8 cellular contexts compared by ENCODE assay signal in genomic region chr4:106201373-106201772, GRCh38.
DNase-seq lines count a peak whose midpoint lies in the region; ATAC-seq, FAIRE-seq and TF ChIP-seq lines count a peak whose summit lies in the region.

No MANE protein-coding gene starts in this region.

- H3K4me2 ChIP-seq in keratinocyte (ENCODE audit: control insufficient read depth, extremely low read depth, insufficient read depth, low read depth, low read length) = no peak overlapping the region

- peak; percentile 74 for TF ChIP-seq CTCF in C4-2B (conservative IDR thresholded peaks at IDR 0.05)
- TF ChIP-seq CTCF in HEK293 (tag by site-specific recombination; IDR thresholded peaks at IDR 0.05) = 0 out of 2 replicates have a peak, but pooled peaks have one; percentile 12
- TF ChIP-seq CTCF in keratinocyte (optimal IDR thresholded peaks at IDR 0.05 in 1 of 3, IDR thresholded peaks at IDR 0.05 in 1 of 3, conservative IDR thresholded peaks at IDR 0.05 in 1 of 3; ENCODE audit: extremely low read depth in 1 of 3, insufficient read depth in 2 of 3, low read length in 3 of 3) = no peak
- TF ChIP-seq CTCF in uterus (IDR thresholded peaks at IDR 0.05) = peak in 2 of 4 experiments; percentile 11 to 17
- TF ChIP-seq CTCF in GM20000 (IDR thresholded peaks at IDR 0.05; ENCODE audit: extremely low read depth, missing control alignments) = no peak

- no peaks in the 10 kb centered on the region for H3K9me3 Mint-ChIP-seq in activated CD4-positive, alpha-beta T cell treated with anti-CD3 and anti-CD28 coated beads, Interleukin-2, amount 10 ng/mL, durations not matched to agents 7 days and 5 days

- H3K9me3 ChIP-seq in HEK293 (ENCODE audit: control insufficient read depth, insufficient read depth, low read depth, low read length) (no peaks in the 10 kb centered on the region), keratinocyte (ENCODE audit: control insufficient read depth, low read depth, low read length) (no peaks in the 10 kb centered on the region), uterus (no peaks in the 10 kb centered on the region)

- H3K4me1 ChIP-seq in HEK293 (ENCODE audit: control insufficient read depth, insufficient read depth, low read length) (no peaks in the 10 kb centered on the region), keratinocyte (ENCODE audit: control insufficient read depth, extremely low read depth, insufficient read depth, low read length) (no peaks in the 10 kb centered on the region), uterus (no peaks in the 10 kb centered on the region)

- no peaks in the 10 kb centered on the region for H4K20me1 ChIP-seq in keratinocyte (ENCODE audit: control insufficient read depth, extremely low read depth, insufficient read depth, low read length)

- peak; percentile 43 for FAIRE-seq in keratinocyte (lab: Jason Lieb, UNC)

- CTCF ChIA-PET in HEK293 (lab: Yijun Ruan, JAX) = interaction anchor here (0.6 to 0.8 kb wide), 8 partner anchors 271 to 897 kb away, joined by 3 to 5 read pairs (median 3); no protein-coding TSS in a partner anchor
- CTCF ChIA-PET in activated CD4-positive, alpha-beta T cell treated with anti-CD3 and anti-CD28 coated beads, Interleukin-2, amount 10 ng/mL, durations not matched to agents 7 days and 5 days (lab: Charles Lee) = no interaction called here

- no peaks in the 10 kb centered on the region for H3K27me3 Mint-ChIP-seq in activated CD4-positive, alpha-beta T cell treated with anti-CD3 and anti-CD28 coated beads, Interleukin-2, amount 10 ng/mL, durations not matched to agents 7 days and 5 days

- no peak overlapping the region for H3K4me3 Mint-ChIP-seq in activated CD4-positive, alpha-beta T cell treated with anti-CD3 and anti-CD28 coated beads, Interleukin-2, amount 10 ng/mL, durations not matched to agents 7 days and 5 days

- intact Hi-C loops in uterus (cut with DNase I; ENCODE audit: low total_unique reads) = no loop called here

- H3K27ac ChIP-seq in C4-2B (no peak overlapping the region), HEK293 (ENCODE audit: extremely low read depth, low read depth, low read length) (no peak overlapping the region), keratinocyte (ENCODE audit: control insufficient read depth, insufficient read depth, low read length) (no peak overlapping the region), uterus (no peak overlapping the region)

- H3K9me1 ChIP-seq in keratinocyte (ENCODE audit: control insufficient read depth, extremely low read depth, insufficient read depth, low read length) = no peaks in the 10 kb centered on the region

- ATAC-seq in SK-N-SH treated with all-trans-retinoic acid at 6 μM for 48 hours (peak; percentile 88), HG03025 (IDR thresholded peaks at IDR 0.05; ENCODE audit: low FRiP score, unreplicated experiment) (no peak)

- H3K27me3 ChIP-seq in keratinocyte (ENCODE audit: control insufficient read depth, extremely low read depth, insufficient read depth, low read length) (no peaks in the 10 kb centered on the region), uterus (no peaks in the 10 kb centered on the region)

- POLR2A ChIA-PET in HEK293 (lab: Yijun Ruan, JAX) = no interaction called here
- POLR2A ChIA-PET in activated CD4-positive, alpha-beta T cell treated with anti-CD3 and anti-CD28 coated beads, Interleukin-2, amount 10 ng/mL, durations not matched to agents 7 days and 5 days (lab: Charles Lee) = no interaction called here

- dilution Hi-C loops in keratinocyte (cut with MboI; ENCODE audit: extremely low pct_ligation_motif_present, low sequenced_read_pairs) = no loop called here

- no peaks in the 10 kb centered on the region for H3K79me2 ChIP-seq in keratinocyte (ENCODE audit: control insufficient read depth, insufficient read depth, low read length)

- H3K4me1 Mint-ChIP-seq in activated CD4-positive, alpha-beta T cell treated with anti-CD3 and anti-CD28 coated beads, Interleukin-2, amount 10 ng/mL, durations not matched to agents 7 days and 5 days = no peaks in the 10 kb centered on the region

- no peak overlapping the region for H3K27ac Mint-ChIP-seq in activated CD4-positive, alpha-beta T cell treated with anti-CD3 and anti-CD28 coated beads, Interleukin-2, amount 10 ng/mL, durations not matched to agents 7 days and 5 days

- no peaks in the 10 kb centered on the region for H3K36me3 ChIP-seq in HEK293 (ENCODE audit: control insufficient read depth in 2 of 2, insufficient read depth in 1 of 2, low read length in 2 of 2)
- no peaks in the 10 kb centered on the region for H3K36me3 ChIP-seq in keratinocyte (ENCODE audit: control insufficient read depth in 2 of 2, extremely low read depth in 1 of 2, insufficient read depth in 2 of 2, low read length in 2 of 2)
- H3K36me3 ChIP-seq in uterus = no peaks in the 10 kb centered on the region

- TF ChIP-seq POLR2A in uterus (IDR thresholded peaks at IDR 0.05) = no peak

- H3K9ac ChIP-seq in keratinocyte (ENCODE audit: control insufficient read depth, extremely low read depth, insufficient read depth, low read length) = no peak overlapping the region

- no peak overlapping the region for H2AFZ ChIP-seq in keratinocyte (ENCODE audit: control insufficient read depth, low read length)

- DNase-seq in keratinocyte (ENCODE audit: low read depth, low spot score) = no peak
- no peak for DNase-seq in uterus
- DNase-seq in GM20000 (ENCODE audit: low spot score) = no peak
- no peak for DNase-seq in activated CD4-positive, alpha-beta T cell treated with anti-CD3 and anti-CD28 coated beads, Interleukin-2, amount 10 ng/mL, durations not matched to agents 7 days and 5 days

- no peak overlapping the region for H3K4me3 ChIP-seq in HEK293 (ENCODE audit: low read depth, low read length)
- no peak overlapping the region for H3K4me3 ChIP-seq in keratinocyte (ENCODE audit: control insufficient read depth in 2 of 3, extremely low read depth in 1 of 3, insufficient read depth in 2 of 3, low read depth in 1 of 3, low read length in 3 of 3)
- H3K4me3 ChIP-seq in uterus = no peak overlapping the region

- peaks cover 4% of the 10 kb centered on the region for H3K36me3 Mint-ChIP-seq in activated CD4-positive, alpha-beta T cell treated with anti-CD3 and anti-CD28 coated beads, Interleukin-2, amount 10 ng/mL, durations not matched to agents 7 days and 5 days (ENCODE audit: low read depth)

TF ChIP-seq in HEK293, 187 proteins besides CTCF, POLR2A, EP300 and RAD21:
- TF ChIP-seq, protein P1, sequence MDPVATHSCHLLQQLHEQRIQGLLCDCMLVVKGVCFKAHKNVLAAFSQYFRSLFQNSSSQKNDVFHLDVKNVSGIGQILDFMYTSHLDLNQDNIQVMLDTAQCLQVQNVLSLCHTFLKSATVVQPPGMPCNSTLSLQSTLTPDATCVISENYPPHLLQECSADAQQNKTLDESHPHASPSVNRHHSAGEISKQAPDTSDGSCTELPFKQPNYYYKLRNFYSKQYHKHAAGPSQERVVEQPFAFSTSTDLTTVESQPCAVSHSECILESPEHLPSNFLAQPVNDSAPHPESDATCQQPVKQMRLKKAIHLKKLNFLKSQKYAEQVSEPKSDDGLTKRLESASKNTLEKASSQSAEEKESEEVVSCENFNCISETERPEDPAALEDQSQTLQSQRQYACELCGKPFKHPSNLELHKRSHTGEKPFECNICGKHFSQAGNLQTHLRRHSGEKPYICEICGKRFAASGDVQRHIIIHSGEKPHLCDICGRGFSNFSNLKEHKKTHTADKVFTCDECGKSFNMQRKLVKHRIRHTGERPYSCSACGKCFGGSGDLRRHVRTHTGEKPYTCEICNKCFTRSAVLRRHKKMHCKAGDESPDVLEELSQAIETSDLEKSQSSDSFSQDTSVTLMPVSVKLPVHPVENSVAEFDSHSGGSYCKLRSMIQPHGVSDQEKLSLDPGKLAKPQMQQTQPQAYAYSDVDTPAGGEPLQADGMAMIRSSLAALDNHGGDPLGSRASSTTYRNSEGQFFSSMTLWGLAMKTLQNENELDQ (tag by site-specific recombination; IDR thresholded peaks at IDR 0.05; ENCODE audit: low read depth) = no peak
- TF ChIP-seq ZNF214 (tag by site-specific recombination; IDR thresholded peaks at IDR 0.05; ENCODE audit: borderline replicate concordance) (no peak), RBAK (tag by site-specific recombination; IDR thresholded peaks at IDR 0.05) (no peak), ZNF16 (tag by site-specific recombination; IDR thresholded peaks at IDR 0.05; ENCODE audit: low read depth) (no peak), ZNF239 (tag by site-specific recombination; IDR thresholded peaks at IDR 0.05) (no peak), SP3 (tag by site-specific recombination; IDR thresholded peaks at IDR 0.05) (no peak), ZNF112 (tag by site-specific recombination; IDR thresholded peaks at IDR 0.05) (no peak), ZNF654 (tag by site-specific recombination; IDR thresholded peaks at IDR 0.05; ENCODE audit: low read depth) (peak; percentile 37)

TF ChIP-seq in SK-N-SH treated with all-trans-retinoic acid at 6 μM for 48 hours, 23 proteins besides CTCF, POLR2A, EP300 and RAD21 (continues in another document):
- no peak for TF ChIP-seq ZNF565 (CRISPR knock-in tag; conservative IDR thresholded peaks at IDR 0.05; ENCODE audit: low read depth)
- TF ChIP-seq OSR1 (CRISPR knock-in tag; IDR thresholded peaks at IDR 0.05) = no peak
- TF ChIP-seq ZNF70 (CRISPR knock-in tag; IDR thresholded peaks at IDR 0.05) = no peak
- no peak for TF ChIP-seq BACH2 (CRISPR knock-in tag; IDR thresholded peaks at IDR 0.05; ENCODE audit: borderline replicate concordance)
- TF ChIP-seq ZC3H10 (CRISPR knock-in tag; IDR thresholded peaks at IDR 0.05) = no peak
- no peak for TF ChIP-seq TOX (CRISPR knock-in tag; IDR thresholded peaks at IDR 0.05; ENCODE audit: borderline replicate concordance)
- no peak for TF ChIP-seq ESRRG (CRISPR knock-in tag; IDR thresholded peaks at IDR 0.05)
- no peak for TF ChIP-seq GLIS3 (CRISPR knock-in tag; IDR thresholded peaks at IDR 0.05)
- TF ChIP-seq, protein P2, sequence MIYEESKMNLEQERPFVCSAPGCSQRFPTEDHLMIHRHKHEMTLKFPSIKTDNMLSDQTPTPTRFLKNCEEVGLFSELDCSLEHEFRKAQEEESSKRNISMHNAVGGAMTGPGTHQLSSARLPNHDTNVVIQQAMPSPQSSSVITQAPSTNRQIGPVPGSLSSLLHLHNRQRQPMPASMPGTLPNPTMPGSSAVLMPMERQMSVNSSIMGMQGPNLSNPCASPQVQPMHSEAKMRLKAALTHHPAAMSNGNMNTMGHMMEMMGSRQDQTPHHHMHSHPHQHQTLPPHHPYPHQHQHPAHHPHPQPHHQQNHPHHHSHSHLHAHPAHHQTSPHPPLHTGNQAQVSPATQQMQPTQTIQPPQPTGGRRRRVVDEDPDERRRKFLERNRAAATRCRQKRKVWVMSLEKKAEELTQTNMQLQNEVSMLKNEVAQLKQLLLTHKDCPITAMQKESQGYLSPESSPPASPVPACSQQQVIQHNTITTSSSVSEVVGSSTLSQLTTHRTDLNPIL (CRISPR knock-in tag; IDR thresholded peaks at IDR 0.05; ENCODE audit: low read depth) = no peak

Comparison
In these comparisons a context has a peak if more than half of its experiments do, and no peak if none do; other contexts are left out.
1. CTCF ChIP-seq: peak in C4-2B (single experiment) and HEK293 (single experiment); none in keratinocyte (0 of 3) and GM20000 (single experiment).